6 cellular contexts compared by ENCODE assay signal in genomic region chr5:178317722-178318121, GRCh38.
DNase-seq lines count a peak whose midpoint lies in the region; ATAC-seq and TF ChIP-seq lines count a peak whose summit lies in the region.
"Not testable (repeated sequence)": the region's sequence is repeated elsewhere in the genome, so short reads cannot be mapped to it uniquely, and the experiment has no call there.

No MANE protein-coding gene starts in this region.

- DNase-seq in CD14-positive monocyte (ENCODE audit: low spot score) (peak; percentile 6), endodermal cell (peak; percentile 1), sciatic nerve (ENCODE audit: low spot score) (peak; percentile 2)
- DNase-seq in activated CD4-positive, alpha-beta T cell treated with anti-CD3 and anti-CD28 coated beads for 36 hours = not testable (repeated sequence)

- CTCF ChIA-PET in HEK293 (lab: Yijun Ruan, JAX); activated CD4-positive, alpha-beta T cell treated with anti-CD3 and anti-CD28 coated beads for 36 hours (lab: Charles Lee): not testable (repeated sequence)

- H3K4me3 ChIP-seq in HEK293 (ENCODE audit: low read depth, low read length); endodermal cell (ENCODE audit: low read length): not testable (repeated sequence)

- peak; percentile 19 for ATAC-seq in activated CD4-positive, alpha-beta T cell treated with anti-CD3 and anti-CD28 coated beads for 36 hours
- not testable (repeated sequence) for ATAC-seq in sciatic nerve; stimulated activated memory B cell treated with anti-CD40 and anti-IgM and Interleukin-4, amounts not matched to agents 10 μg/mL and 1 μg/mL and 100 μg/mL, for 72 hours

- H3K36me3 Mint-ChIP-seq in CD14-positive monocyte; activated CD4-positive, alpha-beta T cell treated with anti-CD3 and anti-CD28 coated beads for 36 hours (ENCODE audit: low read depth); endodermal cell (ENCODE audit: low read depth): not testable (repeated sequence)
- H3K36me3 Mint-ChIP-seq in stimulated activated memory B cell treated with anti-CD40 and anti-IgM and Interleukin-4, amounts not matched to agents 10 μg/mL and 1 μg/mL and 100 μg/mL, for 72 hours = peaks cover 12% of the 10 kb centered on the region

- not testable (repeated sequence) for H3K4me1 ChIP-seq in HEK293 (ENCODE audit: control insufficient read depth, insufficient read depth, low read length); endodermal cell (ENCODE audit: control insufficient read depth, insufficient read depth, low read length)

- POLR2A ChIA-PET in HEK293 (lab: Yijun Ruan, JAX); activated CD4-positive, alpha-beta T cell treated with anti-CD3 and anti-CD28 coated beads for 36 hours (lab: Charles Lee): not testable (repeated sequence)

- not testable (repeated sequence) for H3K4me1 Mint-ChIP-seq in CD14-positive monocyte; activated CD4-positive, alpha-beta T cell treated with anti-CD3 and anti-CD28 coated beads for 36 hours; endodermal cell
- H3K4me1 Mint-ChIP-seq in stimulated activated memory B cell treated with anti-CD40 and anti-IgM and Interleukin-4, amounts not matched to agents 10 μg/mL and 1 μg/mL and 100 μg/mL, for 72 hours = peaks cover 14% of the 10 kb centered on the region

- not testable (repeated sequence) for H3K9me3 ChIP-seq in HEK293 (ENCODE audit: control insufficient read depth, insufficient read depth, low read depth, low read length); endodermal cell (ENCODE audit: control insufficient read depth, low read length)

- H3K9ac ChIP-seq in endodermal cell (ENCODE audit: extremely low read depth, low read length, poor library complexity, severe bottlenecking) = not testable (repeated sequence)

- WGBS in endodermal cell (ENCODE audit: insufficient coverage in 1 of 2, insufficient read length in 1 of 2), 2 experiments = 90 to 100% methylated on average over 3 to 5 of the region's 5 CpGs

- H3K9me3 Mint-ChIP-seq in CD14-positive monocyte = peaks cover 9 to 24% (median 15%) of the 10 kb centered on the region in 7 donors
- peaks cover 11% of the 10 kb centered on the region for H3K9me3 Mint-ChIP-seq in activated CD4-positive, alpha-beta T cell treated with anti-CD3 and anti-CD28 coated beads for 36 hours (ENCODE audit: low read depth)
- not testable (repeated sequence) for H3K9me3 Mint-ChIP-seq in endodermal cell
- H3K9me3 Mint-ChIP-seq in stimulated activated memory B cell treated with anti-CD40 and anti-IgM and Interleukin-4, amounts not matched to agents 10 μg/mL and 1 μg/mL and 100 μg/mL, for 72 hours = peaks cover 10% of the 10 kb centered on the region

- H3K27ac ChIP-seq in HEK293 (ENCODE audit: extremely low read depth, low read depth, low read length); endodermal cell (ENCODE audit: low read depth, low read length): not testable (repeated sequence)

- not testable (repeated sequence) for H3K27ac Mint-ChIP-seq in CD14-positive monocyte; activated CD4-positive, alpha-beta T cell treated with anti-CD3 and anti-CD28 coated beads for 36 hours; endodermal cell
- peak overlapping the region; percentile 38 for H3K27ac Mint-ChIP-seq in stimulated activated memory B cell treated with anti-CD40 and anti-IgM and Interleukin-4, amounts not matched to agents 10 μg/mL and 1 μg/mL and 100 μg/mL, for 72 hours

- intact Hi-C loops in CD14-positive monocyte (cut with micrococcal nuclease); activated CD4-positive, alpha-beta T cell treated with anti-CD3 and anti-CD28 coated beads for 36 hours (cut with DNase I, micrococcal nuclease); sciatic nerve (cut with DNase I): not testable (repeated sequence)

- H3K36me3 ChIP-seq in HEK293 (ENCODE audit: control insufficient read depth in 2 of 2, insufficient read depth in 1 of 2, low read length in 2 of 2); endodermal cell (ENCODE audit: control insufficient read depth, insufficient read depth, low read length): not testable (repeated sequence)

- TF ChIP-seq CTCF in CD14-positive monocyte (IDR thresholded peaks at IDR 0.05); HEK293 (tag by site-specific recombination; IDR thresholded peaks at IDR 0.05); endodermal cell (conservative IDR thresholded peaks at IDR 0.05): not testable (repeated sequence)

- H3K27me3 Mint-ChIP-seq in CD14-positive monocyte (ENCODE audit: low read depth in 3 of 3); activated CD4-positive, alpha-beta T cell treated with anti-CD3 and anti-CD28 coated beads for 36 hours; endodermal cell (ENCODE audit: insufficient read depth); stimulated activated memory B cell treated with anti-CD40 and anti-IgM and Interleukin-4, amounts not matched to agents 10 μg/mL and 1 μg/mL and 100 μg/mL, for 72 hours: not testable (repeated sequence)

- H3K4me3 Mint-ChIP-seq in CD14-positive monocyte; activated CD4-positive, alpha-beta T cell treated with anti-CD3 and anti-CD28 coated beads for 36 hours; endodermal cell; stimulated activated memory B cell treated with anti-CD40 and anti-IgM and Interleukin-4, amounts not matched to agents 10 μg/mL and 1 μg/mL and 100 μg/mL, for 72 hours: not testable (repeated sequence)

- not testable (repeated sequence) for H3K27me3 ChIP-seq in endodermal cell (ENCODE audit: control insufficient read depth, insufficient read depth, low read length, poor library complexity, severe bottlenecking)

TF ChIP-seq in HEK293, 187 proteins besides CTCF, POLR2A, EP300 and RAD21:
- peak; percentile 56 for TF ChIP-seq SCRT2 (tag by site-specific recombination; IDR thresholded peaks at IDR 0.05)
